Comparison of ENCODE assay signal across 19 cellular contexts in genomic region chr3:125632597-125632996, GRCh38. TPM values are rescaled to one million over a fixed set of nuclear protein-coding genes. Genes with fewer than 3 reads are reported as not detected.
A peak's percentile ranks its signal among the peaks of the same experiment; 100 is the strongest.
DNase-seq lines count a peak whose midpoint lies in the region; ATAC-seq, FAIRE-seq and TF ChIP-seq lines count a peak whose summit lies in the region.
"Had no signal": no experiment of that assay in that cellular context is flagged by ENCODE, and none has a peak within 500 bp of the region (broad histone marks: within the 10 kb centered on the region; RNA-seq: fewer than 3 reads in every experiment).

No MANE protein-coding gene starts in this region.

- CTCF ChIA-PET in K562 (lab: Yijun Ruan, JAX; ENCODE audit: low intra/inter-chr PET ratio) = interaction anchor here (0.6 kb wide), 1 partner anchor 47 kb away, joined by 3 read pairs; no protein-coding TSS in a partner anchor

- no peak overlapping the region for H3K4me3 Mint-ChIP-seq in effector memory CD8-positive, alpha-beta T cell
- H3K4me3 Mint-ChIP-seq in activated T-cell treated with anti-CD3 and anti-CD28 coated beads, Interleukin-2, amount 50 U/mL, for 72 hours = no peak overlapping the region
- H3K4me3 Mint-ChIP-seq: activated CD4-positive, alpha-beta memory T cell treated with anti-CD3 and anti-CD28 coated beads, Interleukin-2, amount 10 ng/mL, durations not matched to agents 7 days and 5 days had no signal

- TF ChIP-seq RAD21 in K562 (CRISPR knock-in tag; conservative IDR thresholded peaks at IDR 0.05 in 1 of 2, IDR thresholded peaks at IDR 0.05 in 1 of 2) = no peak

- H2AFZ ChIP-seq in Loucy (ENCODE audit: low read length) (0 out of 2 replicates have a peak overlapping the region, but pooled peaks have one; percentile 15), K562 (ENCODE audit: low read depth, low read length) (peak overlapping the region; percentile 53)

- no TSS peak for BruUV-seq in K562 (replicated peaks; lab: Mats Ljungman, UMichigan)

- no peak overlapping the region for H3K4me3 ChIP-seq in Loucy (ENCODE audit: low read length, poor library complexity, severe bottlenecking)
- H3K4me3 ChIP-seq in K562 = no peak overlapping the region
- H3K4me3 ChIP-seq in mucosa of rectum (ENCODE audit: low read length in 2 of 2) = no peak overlapping the region
- H3K4me3 ChIP-seq in subcutaneous abdominal adipose tissue (ENCODE audit: low read depth in 1 of 5, low read length in 5 of 5) = no peak overlapping the region
- H3K4me3 ChIP-seq: SK-N-MC had no signal

- intact Hi-C loops in K562 (cut with micrococcal nuclease) = no loop called here

- H3K9me3 Mint-ChIP-seq in effector memory CD8-positive, alpha-beta T cell = no peaks in the 10 kb centered on the region
- peaks cover 0 to 1% of the 10 kb centered on the region in 2 donors for H3K9me3 Mint-ChIP-seq in activated T-cell treated with anti-CD3 and anti-CD28 coated beads, Interleukin-2, amount 50 U/mL, for 72 hours

- DNase-seq in K562 (ENCODE audit: extremely low read depth in 1 of 4, low spot score in 3 of 4) (no peak), ecto neural progenitor cell (ENCODE audit: low spot score) (no peak)
- no peak for DNase-seq in effector memory CD8-positive, alpha-beta T cell
- DNase-seq in activated T-cell treated with anti-CD3 and anti-CD28 coated beads, Interleukin-2, amount 50 U/mL, for 72 hours = no peak
- DNase-seq: activated CD4-positive, alpha-beta memory T cell treated with anti-CD3 and anti-CD28 coated beads, Interleukin-2, amount 10 ng/mL, durations not matched to agents 7 days and 5 days; activated naive CD4-positive, alpha-beta T cell; DMS79; H7; NCI-H1048; NCI-H2029; stimulated activated CD4-positive, alpha-beta T cell treated with anti-CD3 and anti-CD28 coated beads, Interleukin-15, amount 100 ng/mL, for 24 hours; T-helper 2 cell had no signal

- H3F3A ChIP-seq in Loucy (ENCODE audit: low read depth) = no peaks in the 10 kb centered on the region

- no peaks in the 10 kb centered on the region for H3K9me1 ChIP-seq in K562 (ENCODE audit: control insufficient read depth, insufficient read depth, low read length)

- H3K27me3 ChIP-seq in Loucy (ENCODE audit: insufficient read depth, low read length, poor library complexity, severe bottlenecking) (no peaks in the 10 kb centered on the region), K562 (ENCODE audit: control insufficient read depth in 2 of 2, insufficient read depth in 2 of 2, low read length in 2 of 2) (no peaks in the 10 kb centered on the region), mucosa of rectum (ENCODE audit: control insufficient read depth in 2 of 2, insufficient read depth in 2 of 2, low read length in 2 of 2) (no peaks in the 10 kb centered on the region), subcutaneous abdominal adipose tissue (ENCODE audit: control insufficient read depth in 5 of 5, insufficient read depth in 4 of 5, low read length in 5 of 5) (no peaks in the 10 kb centered on the region)

- POLR2A ChIA-PET in K562 (lab: Yijun Ruan, JAX) = no interaction called here

- in situ Hi-C loops in K562 (cut with MboI) = no loop called here

- 31% methylated on average over 4 of the region's 4 CpGs for WGBS in K562 (ENCODE audit: insufficient coverage, low coverage, missing lambda C conversion rate)

- no peak overlapping the region for H3K4me2 ChIP-seq in Loucy (ENCODE audit: low read depth, low read length, poor library complexity, severe bottlenecking)
- 0 out of 2 replicates have a peak overlapping the region, but pooled peaks have one; percentile 33 for H3K4me2 ChIP-seq in K562 (ENCODE audit: insufficient read depth, low read length)
- H3K4me2 ChIP-seq: KMS-11 had no signal

- no peaks in the 10 kb centered on the region for H3K9me2 ChIP-seq in Loucy (replicated peaks; ENCODE audit: low read depth, low read length)

- H3K36me3 ChIP-seq in Loucy (ENCODE audit: insufficient read depth, low read length) (no peaks in the 10 kb centered on the region), K562 (ENCODE audit: control insufficient read depth, insufficient read depth, low read length) (no peaks in the 10 kb centered on the region), mucosa of rectum (ENCODE audit: control insufficient read depth in 2 of 2, insufficient read depth in 2 of 2, low read length in 2 of 2) (no peaks in the 10 kb centered on the region), subcutaneous abdominal adipose tissue (ENCODE audit: control insufficient read depth in 5 of 5, insufficient read depth in 5 of 5, low read length in 5 of 5) (no peaks in the 10 kb centered on the region)

- H3K27ac Mint-ChIP-seq in effector memory CD8-positive, alpha-beta T cell = no peak overlapping the region
- no peak overlapping the region for H3K27ac Mint-ChIP-seq in activated T-cell treated with anti-CD3 and anti-CD28 coated beads, Interleukin-2, amount 50 U/mL, for 72 hours
- H3K27ac Mint-ChIP-seq: activated CD4-positive, alpha-beta memory T cell treated with anti-CD3 and anti-CD28 coated beads, Interleukin-2, amount 10 ng/mL, durations not matched to agents 7 days and 5 days had no signal

- H3K27ac ChIP-seq in K562 (ENCODE audit: extremely low read depth, low read depth, low read length) = peak overlapping the region; percentile 52; the same call in 2 of the 3 replicates
- H3K27ac ChIP-seq in mucosa of rectum (ENCODE audit: low read depth in 2 of 2, low read length in 2 of 2) = peak overlapping the region; percentile 79 to 82
- peak overlapping the region; percentile 51 for H3K27ac ChIP-seq in subcutaneous abdominal adipose tissue (ENCODE audit: low read depth, low read length)
- H3K27ac ChIP-seq: KMS-11, SK-N-MC had no signal

- 0 out of 2 replicates have a peak, but pooled peaks cover 2% of the 10 kb centered on the region for H3K9me3 ChIP-seq in Loucy (ENCODE audit: insufficient read depth, low read depth, low read length)
- H3K9me3 ChIP-seq in K562 (replicated peaks; ENCODE audit: control insufficient read depth, insufficient read depth, low read depth, low read length) = no peaks in the 10 kb centered on the region; the same call in 1 of the 2 replicates
- H3K9me3 ChIP-seq in mucosa of rectum (ENCODE audit: control insufficient read depth in 2 of 2, low read length in 2 of 2) = peaks cover 0 to 2% of the 10 kb centered on the region in 2 donors
- H3K9me3 ChIP-seq in subcutaneous abdominal adipose tissue (ENCODE audit: control insufficient read depth in 5 of 5, low read length in 5 of 5) = peaks cover 0 to 5% (median 0%) of the 10 kb centered on the region in 5 donors

- peaks cover 2% of the 10 kb centered on the region for H3K36me3 Mint-ChIP-seq in effector memory CD8-positive, alpha-beta T cell (ENCODE audit: insufficient read depth)
- H3K36me3 Mint-ChIP-seq in activated T-cell treated with anti-CD3 and anti-CD28 coated beads, Interleukin-2, amount 50 U/mL, for 72 hours (ENCODE audit: insufficient read depth in 2 of 2) = peaks cover 1 to 3% of the 10 kb centered on the region in 2 donors

- H3K79me2 ChIP-seq in Loucy (ENCODE audit: insufficient read depth, low read length) (no peaks in the 10 kb centered on the region), K562 (ENCODE audit: control insufficient read depth, insufficient read depth, low read length) (no peaks in the 10 kb centered on the region)

- TF ChIP-seq POLR2A in K562 (conservative IDR thresholded peaks at IDR 0.05) = no peak

- H3K9ac ChIP-seq in Loucy (ENCODE audit: low read depth, low read length, poor library complexity, severe bottlenecking) (no peak overlapping the region), K562 (ENCODE audit: insufficient read depth in 1 of 2, low read depth in 2 of 2, low read length in 2 of 2) (no peak overlapping the region), mucosa of rectum (ENCODE audit: low read depth in 1 of 2, low read length in 2 of 2) (no peak overlapping the region), subcutaneous abdominal adipose tissue (ENCODE audit: low read length in 5 of 5) (no peak overlapping the region)
- H3K9ac ChIP-seq: KMS-11 had no signal

- no peak for TF ChIP-seq EP300 in K562 (IDR thresholded peaks at IDR 0.05; ENCODE audit: low read length)

- H3K4me1 ChIP-seq in Loucy (ENCODE audit: insufficient read depth, low read length, poor library complexity, severe bottlenecking) (no peaks in the 10 kb centered on the region), K562 (replicated peaks in 1 of 2; ENCODE audit: control insufficient read depth in 2 of 2, insufficient read depth in 2 of 2, low read length in 2 of 2) (peaks cover 3 to 6% of the 10 kb centered on the region in 2 experiments; a peak in 2 of 5 replicates), mucosa of rectum (ENCODE audit: control insufficient read depth in 2 of 2, insufficient read depth in 2 of 2, low read length in 2 of 2) (peaks cover 11 to 13% of the 10 kb centered on the region in 2 donors), subcutaneous abdominal adipose tissue (ENCODE audit: control insufficient read depth in 5 of 5, insufficient read depth in 5 of 5, low read length in 5 of 5) (peaks cover 0 to 17% (median 14%) of the 10 kb centered on the region in 5 donors)

- FAIRE-seq in K562 (lab: Jason Lieb, UNC) = no peak
- FAIRE-seq: GM12892 had no signal

- no peak for TF ChIP-seq CTCF in Loucy (conservative IDR thresholded peaks at IDR 0.05; ENCODE audit: low read length)
- TF ChIP-seq CTCF in K562 (IDR thresholded peaks at IDR 0.05 in 2 of 3, conservative IDR thresholded peaks at IDR 0.05 in 1 of 3; ENCODE audit: insufficient read depth in 2 of 3, low read depth in 1 of 3, low read length in 3 of 3) = no peak

- no peak for ATAC-seq in K562
- ATAC-seq in GM21717 (IDR thresholded peaks at IDR 0.05; ENCODE audit: unreplicated experiment) = no peak
- no peak for ATAC-seq in effector memory CD8-positive, alpha-beta T cell (replicated peaks)
- no peak for ATAC-seq in activated T-cell treated with anti-CD3 and anti-CD28 coated beads, Interleukin-2, amount 50 U/mL, for 72 hours (replicated peaks in 1 of 2)

- no peaks in the 10 kb centered on the region for H4K20me1 ChIP-seq in Loucy (ENCODE audit: insufficient read depth, low read length, poor library complexity, severe bottlenecking)
- H4K20me1 ChIP-seq in K562 (replicated peaks; ENCODE audit: control insufficient read depth, insufficient read depth, low read length) = no peaks in the 10 kb centered on the region

- no peaks in the 10 kb centered on the region for H3K4me1 Mint-ChIP-seq in effector memory CD8-positive, alpha-beta T cell (ENCODE audit: low read depth in 2 of 2)
- H3K4me1 Mint-ChIP-seq in activated T-cell treated with anti-CD3 and anti-CD28 coated beads, Interleukin-2, amount 50 U/mL, for 72 hours (ENCODE audit: low read depth) = no peaks in the 10 kb centered on the region
- H3K4me1 Mint-ChIP-seq: activated CD4-positive, alpha-beta memory T cell treated with anti-CD3 and anti-CD28 coated beads, Interleukin-2, amount 10 ng/mL, durations not matched to agents 7 days and 5 days had no signal

- H3K27me3 Mint-ChIP-seq in effector memory CD8-positive, alpha-beta T cell = peaks cover 60 to 62% of the 10 kb centered on the region in 2 donors
- peaks cover 47% of the 10 kb centered on the region for H3K27me3 Mint-ChIP-seq in activated T-cell treated with anti-CD3 and anti-CD28 coated beads, Interleukin-2, amount 50 U/mL, for 72 hours (ENCODE audit: low read depth)

RNA-seq across cellular contexts. Expression of gene OSBPL11, which starts 37.3 kb away (rescaled TPM):
- total RNA-seq in K562 (2011; cell fraction: chromatin; rRNA removed; ENCODE audit: low replicate concordance) = 2.5 and 6.6 TPM in 2 replicates
- 1.8 and 2.1 TPM in 2 replicates for total RNA-seq in K562 (2011; cell fraction: nucleolus; rRNA removed)
- total RNA-seq in K562 (2011; cell fraction: nucleoplasm; rRNA removed) = 2.9 and 3.1 TPM in 2 replicates
- total RNA-seq in K562 (2014; rRNA removed) (1.8 and 2.1 TPM in 2 replicates), K562 (2014; rRNA removed; fragmentation: Illumina TruSeq; extraction: Trizol) (4.1 and 4.7 TPM in 2 replicates), K562 (2015; rRNA removed; fragmentation: Illumina TruSeq; extraction: Trizol) (4.0 and 4.1 TPM in 2 replicates), K562 (2021) (4.3 and 4.6 TPM in 2 replicates)
- polyA plus RNA-seq in K562 (2011; rRNA removed) (3.1 and 3.2 TPM in 2 replicates), K562 (2014; fragmentation: Illumina TruSeq; extraction: Trizol) (4.0 and 5.0 TPM in 2 replicates), K562 (2014; fragmentation: Nextera tagmentation; extraction: Ambion mirVana) (1 to 10 TPM; 2.4 to 2.9 TPM), K562 (2014; rRNA removed) (2.1 and 2.5 TPM in 2 replicates)
- 0.67 and 1.9 TPM in 2 replicates for polyA plus RNA-seq in K562 (2011; cell fraction: cytosol; rRNA removed)
- 1.00 and 1.3 TPM in 2 replicates for polyA plus RNA-seq in K562 (2011; cell fraction: nucleus; rRNA removed)
- 2.5 and 3.5 TPM in 2 replicates for polyA plus RNA-seq in K562 (2012)
- 9.7 and 12.1 TPM in 2 replicates for polyA minus RNA-seq in K562 (2011; rRNA and poly(A)+ RNA removed)
- 2.5 and 3.1 TPM in 2 replicates for polyA minus RNA-seq in K562 (2011; cell fraction: cytosol; rRNA and poly(A)+ RNA removed)
- 0.94 and 1.3 TPM in 2 replicates for polyA minus RNA-seq in K562 (2011; cell fraction: nucleus; rRNA and poly(A)+ RNA removed)
- 10 to 100 TPM; 11.9 to 14.8 TPM for total RNA-seq in activated T-cell treated with anti-CD3 and anti-CD28 coated beads, Interleukin-2, amount 50 U/mL, for 72 hours
